1 cellular context compared by ENCODE assay signal in the genomic region with DNA sequence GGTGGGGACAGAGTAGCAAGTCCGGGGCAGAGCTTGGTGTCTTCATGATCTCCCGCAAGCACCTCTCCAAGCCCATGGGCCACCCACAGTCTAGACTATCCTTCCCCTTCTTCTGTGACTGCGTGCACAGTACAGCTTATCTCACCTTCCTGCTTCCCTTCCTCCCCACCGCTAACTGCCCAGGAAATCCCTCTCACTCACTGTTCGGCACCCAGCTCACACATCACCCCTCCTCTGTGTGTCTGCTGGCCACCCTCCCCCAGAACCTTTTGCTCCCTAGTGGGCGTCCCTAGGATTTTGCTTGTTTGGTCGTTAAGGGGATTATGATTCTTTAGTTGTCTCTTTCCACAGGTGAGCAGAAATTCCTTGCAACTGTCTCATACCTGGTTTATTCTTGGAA.
TF ChIP-seq lines count a peak whose summit lies in the region.

No MANE protein-coding gene starts in this region.

TF ChIP-seq in H1, 55 proteins besides CTCF, POLR2A, EP300 and RAD21:
- no peak for TF ChIP-seq SIN3A (conservative IDR thresholded peaks at IDR 0.05 in 1 of 2, IDR thresholded peaks at IDR 0.05 in 1 of 2; ENCODE audit: low read depth in 1 of 2, low read length in 2 of 2)
- no peak for TF ChIP-seq RFX5 (IDR thresholded peaks at IDR 0.05; ENCODE audit: borderline replicate concordance, low read depth, low read length)
- no peak for TF ChIP-seq SP1 (IDR thresholded peaks at IDR 0.05; ENCODE audit: low read depth, low read length)
- no peak for TF ChIP-seq NRF1 (IDR thresholded peaks at IDR 0.05; ENCODE audit: low read depth, low read length)
- no peak for TF ChIP-seq KDM1A (IDR thresholded peaks at IDR 0.05; ENCODE audit: borderline replicate concordance, low read length)
- TF ChIP-seq SAP30 (IDR thresholded peaks at IDR 0.05; ENCODE audit: insufficient read depth, insufficient replicate concordance, low read length), result no peak
- TF ChIP-seq HDAC6 (IDR thresholded peaks at IDR 0.05; ENCODE audit: low read depth, low read length), result no peak
- no peak for TF ChIP-seq GABPA (IDR thresholded peaks at IDR 0.05; ENCODE audit: borderline replicate concordance, insufficient read depth, low read length)
- TF ChIP-seq, protein P1, sequence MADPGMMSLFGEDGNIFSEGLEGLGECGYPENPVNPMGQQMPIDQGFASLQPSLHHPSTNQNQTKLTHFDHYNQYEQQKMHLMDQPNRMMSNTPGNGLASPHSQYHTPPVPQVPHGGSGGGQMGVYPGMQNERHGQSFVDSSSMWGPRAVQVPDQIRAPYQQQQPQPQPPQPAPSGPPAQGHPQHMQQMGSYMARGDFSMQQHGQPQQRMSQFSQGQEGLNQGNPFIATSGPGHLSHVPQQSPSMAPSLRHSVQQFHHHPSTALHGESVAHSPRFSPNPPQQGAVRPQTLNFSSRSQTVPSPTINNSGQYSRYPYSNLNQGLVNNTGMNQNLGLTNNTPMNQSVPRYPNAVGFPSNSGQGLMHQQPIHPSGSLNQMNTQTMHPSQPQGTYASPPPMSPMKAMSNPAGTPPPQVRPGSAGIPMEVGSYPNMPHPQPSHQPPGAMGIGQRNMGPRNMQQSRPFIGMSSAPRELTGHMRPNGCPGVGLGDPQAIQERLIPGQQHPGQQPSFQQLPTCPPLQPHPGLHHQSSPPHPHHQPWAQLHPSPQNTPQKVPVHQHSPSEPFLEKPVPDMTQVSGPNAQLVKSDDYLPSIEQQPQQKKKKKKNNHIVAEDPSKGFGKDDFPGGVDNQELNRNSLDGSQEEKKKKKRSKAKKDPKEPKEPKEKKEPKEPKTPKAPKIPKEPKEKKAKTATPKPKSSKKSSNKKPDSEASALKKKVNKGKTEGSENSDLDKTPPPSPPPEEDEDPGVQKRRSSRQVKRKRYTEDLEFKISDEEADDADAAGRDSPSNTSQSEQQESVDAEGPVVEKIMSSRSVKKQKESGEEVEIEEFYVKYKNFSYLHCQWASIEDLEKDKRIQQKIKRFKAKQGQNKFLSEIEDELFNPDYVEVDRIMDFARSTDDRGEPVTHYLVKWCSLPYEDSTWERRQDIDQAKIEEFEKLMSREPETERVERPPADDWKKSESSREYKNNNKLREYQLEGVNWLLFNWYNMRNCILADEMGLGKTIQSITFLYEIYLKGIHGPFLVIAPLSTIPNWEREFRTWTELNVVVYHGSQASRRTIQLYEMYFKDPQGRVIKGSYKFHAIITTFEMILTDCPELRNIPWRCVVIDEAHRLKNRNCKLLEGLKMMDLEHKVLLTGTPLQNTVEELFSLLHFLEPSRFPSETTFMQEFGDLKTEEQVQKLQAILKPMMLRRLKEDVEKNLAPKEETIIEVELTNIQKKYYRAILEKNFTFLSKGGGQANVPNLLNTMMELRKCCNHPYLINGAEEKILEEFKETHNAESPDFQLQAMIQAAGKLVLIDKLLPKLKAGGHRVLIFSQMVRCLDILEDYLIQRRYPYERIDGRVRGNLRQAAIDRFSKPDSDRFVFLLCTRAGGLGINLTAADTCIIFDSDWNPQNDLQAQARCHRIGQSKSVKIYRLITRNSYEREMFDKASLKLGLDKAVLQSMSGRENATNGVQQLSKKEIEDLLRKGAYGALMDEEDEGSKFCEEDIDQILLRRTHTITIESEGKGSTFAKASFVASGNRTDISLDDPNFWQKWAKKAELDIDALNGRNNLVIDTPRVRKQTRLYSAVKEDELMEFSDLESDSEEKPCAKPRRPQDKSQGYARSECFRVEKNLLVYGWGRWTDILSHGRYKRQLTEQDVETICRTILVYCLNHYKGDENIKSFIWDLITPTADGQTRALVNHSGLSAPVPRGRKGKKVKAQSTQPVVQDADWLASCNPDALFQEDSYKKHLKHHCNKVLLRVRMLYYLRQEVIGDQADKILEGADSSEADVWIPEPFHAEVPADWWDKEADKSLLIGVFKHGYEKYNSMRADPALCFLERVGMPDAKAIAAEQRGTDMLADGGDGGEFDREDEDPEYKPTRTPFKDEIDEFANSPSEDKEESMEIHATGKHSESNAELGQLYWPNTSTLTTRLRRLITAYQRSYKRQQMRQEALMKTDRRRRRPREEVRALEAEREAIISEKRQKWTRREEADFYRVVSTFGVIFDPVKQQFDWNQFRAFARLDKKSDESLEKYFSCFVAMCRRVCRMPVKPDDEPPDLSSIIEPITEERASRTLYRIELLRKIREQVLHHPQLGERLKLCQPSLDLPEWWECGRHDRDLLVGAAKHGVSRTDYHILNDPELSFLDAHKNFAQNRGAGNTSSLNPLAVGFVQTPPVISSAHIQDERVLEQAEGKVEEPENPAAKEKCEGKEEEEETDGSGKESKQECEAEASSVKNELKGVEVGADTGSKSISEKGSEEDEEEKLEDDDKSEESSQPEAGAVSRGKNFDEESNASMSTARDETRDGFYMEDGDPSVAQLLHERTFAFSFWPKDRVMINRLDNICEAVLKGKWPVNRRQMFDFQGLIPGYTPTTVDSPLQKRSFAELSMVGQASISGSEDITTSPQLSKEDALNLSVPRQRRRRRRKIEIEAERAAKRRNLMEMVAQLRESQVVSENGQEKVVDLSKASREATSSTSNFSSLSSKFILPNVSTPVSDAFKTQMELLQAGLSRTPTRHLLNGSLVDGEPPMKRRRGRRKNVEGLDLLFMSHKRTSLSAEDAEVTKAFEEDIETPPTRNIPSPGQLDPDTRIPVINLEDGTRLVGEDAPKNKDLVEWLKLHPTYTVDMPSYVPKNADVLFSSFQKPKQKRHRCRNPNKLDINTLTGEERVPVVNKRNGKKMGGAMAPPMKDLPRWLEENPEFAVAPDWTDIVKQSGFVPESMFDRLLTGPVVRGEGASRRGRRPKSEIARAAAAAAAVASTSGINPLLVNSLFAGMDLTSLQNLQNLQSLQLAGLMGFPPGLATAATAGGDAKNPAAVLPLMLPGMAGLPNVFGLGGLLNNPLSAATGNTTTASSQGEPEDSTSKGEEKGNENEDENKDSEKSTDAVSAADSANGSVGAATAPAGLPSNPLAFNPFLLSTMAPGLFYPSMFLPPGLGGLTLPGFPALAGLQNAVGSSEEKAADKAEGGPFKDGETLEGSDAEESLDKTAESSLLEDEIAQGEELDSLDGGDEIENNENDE (IDR thresholded peaks at IDR 0.05; ENCODE audit: insufficient replicate concordance, low read length), result no peak
- no peak for TF ChIP-seq FOSL1 (IDR thresholded peaks at IDR 0.05; ENCODE audit: insufficient read depth, low read depth, low read length)
- TF ChIP-seq TAF1 (IDR thresholded peaks at IDR 0.05; ENCODE audit: low read depth, low read length), result no peak
- no peak for TF ChIP-seq CBX8 (IDR thresholded peaks at IDR 0.05; ENCODE audit: borderline replicate concordance, low read depth, low read length)
- TF ChIP-seq, protein P2, sequence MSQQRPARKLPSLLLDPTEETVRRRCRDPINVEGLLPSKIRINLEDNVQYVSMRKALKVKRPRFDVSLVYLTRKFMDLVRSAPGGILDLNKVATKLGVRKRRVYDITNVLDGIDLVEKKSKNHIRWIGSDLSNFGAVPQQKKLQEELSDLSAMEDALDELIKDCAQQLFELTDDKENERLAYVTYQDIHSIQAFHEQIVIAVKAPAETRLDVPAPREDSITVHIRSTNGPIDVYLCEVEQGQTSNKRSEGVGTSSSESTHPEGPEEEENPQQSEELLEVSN (IDR thresholded peaks at IDR 0.05), result no peak
- TF ChIP-seq TAF7 (optimal IDR thresholded peaks at IDR 0.05; ENCODE audit: borderline replicate concordance, low read depth, low read length), result no peak
- TF ChIP-seq POU5F1 (IDR thresholded peaks at IDR 0.05; ENCODE audit: low read depth, low read length), result no peak
- TF ChIP-seq SIRT6 (IDR thresholded peaks at IDR 0.05; ENCODE audit: low read length), result no peak
